11 cellular contexts compared by ENCODE assay signal in genomic region chr2:42096869-42097591, GRCh38. TPM values are rescaled to one million over a fixed set of nuclear protein-coding genes. Genes with fewer than 3 reads are reported as not detected.
DNase-seq lines count a peak whose midpoint lies in the region; ATAC-seq and TF ChIP-seq lines count a peak whose summit lies in the region.
"Had no signal": no experiment of that assay in that cellular context is flagged by ENCODE, and none has a peak within 500 bp of the region (broad histone marks: within the 10 kb centered on the region; RNA-seq: fewer than 3 reads in every experiment).

No MANE protein-coding gene starts in this region.

- ATAC-seq in GM21381 (IDR thresholded peaks at IDR 0.05; ENCODE audit: unreplicated experiment) (peak; percentile 44), HG03342 (IDR thresholded peaks at IDR 0.05; ENCODE audit: unreplicated experiment) (peak; percentile 40), esophagus mucosa (peak; percentile 4)

- no peak for TF ChIP-seq POLR2A in sigmoid colon (IDR thresholded peaks at IDR 0.05)

- no peak overlapping the region for H3K4me3 Mint-ChIP-seq in T-helper 2 cell treated with Interferon-gamma antibody and Interleukin-4, amounts not matched to agents 5 μg/mL and 100 μg/mL, for 36 hours

- in situ Hi-C loops in GM13977 (cut with MboI; ENCODE audit: low pct_unique_long_range_greater_than_20kb, low sequenced_read_pairs, unreplicated experiment): loop anchor here (10.0 kb wide), 2 partner anchors 138 to 228 kb away; no protein-coding TSS in a partner anchor

- DNase-seq in GM13977 (ENCODE audit: low spot score) (peak; percentile 62), sigmoid colon (no peak), T1000 (lab: John Stamatoyannopoulos, UW) (no peak), middle frontal gyrus (ENCODE audit: extremely low spot score, low spot score) (no peak)
- no peak for DNase-seq in T-helper 2 cell treated with Interferon-gamma antibody and Interleukin-4, amounts not matched to agents 5 μg/mL and 100 μg/mL, for 36 hours (ENCODE audit: low spot score)
- DNase-seq: GF-D8 had no signal

- H3K4me3 ChIP-seq in sigmoid colon: no peak overlapping the region
- H3K4me3 ChIP-seq: lung had no signal

- peaks cover 8% of the 10 kb centered on the region for H3K9me3 Mint-ChIP-seq in T-helper 2 cell treated with Interferon-gamma antibody and Interleukin-4, amounts not matched to agents 5 μg/mL and 100 μg/mL, for 36 hours

- H3K36me3 Mint-ChIP-seq in T-helper 2 cell treated with Interferon-gamma antibody and Interleukin-4, amounts not matched to agents 5 μg/mL and 100 μg/mL, for 36 hours (ENCODE audit: low read depth): peaks cover 9% of the 10 kb centered on the region

- no peaks in the 10 kb centered on the region for H3K36me3 ChIP-seq in sigmoid colon

- no peak for TF ChIP-seq CTCF in GM13977 (IDR thresholded peaks at IDR 0.05; ENCODE audit: extremely low read depth, insufficient read depth, missing control alignments)
- no peak for TF ChIP-seq CTCF in sigmoid colon (IDR thresholded peaks at IDR 0.05)

- peaks cover 0 to 23% (median 11%) of the 10 kb centered on the region in 4 donors for H3K4me1 ChIP-seq in sigmoid colon

- 71 to 77% methylated on average over 10 of the region's 10 CpGs for WGBS in sigmoid colon, 2 donors

- H3K27ac ChIP-seq in sigmoid colon: peak overlapping the region in 1 of 4 donors; percentile 23

- peaks cover 20% of the 10 kb centered on the region for H3K27me3 Mint-ChIP-seq in T-helper 2 cell treated with Interferon-gamma antibody and Interleukin-4, amounts not matched to agents 5 μg/mL and 100 μg/mL, for 36 hours (ENCODE audit: low read depth)

- intact Hi-C loops in sigmoid colon (cut with DNase I): loop anchor here (2.0 kb wide), 1 partner anchor 142 kb away; no protein-coding TSS in a partner anchor

- peaks cover 37% of the 10 kb centered on the region for H3K4me1 Mint-ChIP-seq in T-helper 2 cell treated with Interferon-gamma antibody and Interleukin-4, amounts not matched to agents 5 μg/mL and 100 μg/mL, for 36 hours (ENCODE audit: low read depth)

- no peak overlapping the region for H3K27ac Mint-ChIP-seq in T-helper 2 cell treated with Interferon-gamma antibody and Interleukin-4, amounts not matched to agents 5 μg/mL and 100 μg/mL, for 36 hours

- TF ChIP-seq EP300 in sigmoid colon (IDR thresholded peaks at IDR 0.05): no peak

- H3K9me3 ChIP-seq in sigmoid colon: no peaks in the 10 kb centered on the region

- H3K27me3 ChIP-seq in sigmoid colon: no peaks in the 10 kb centered on the region

RNA-seq across cellular contexts. Expression of gene PKDCC, which starts 49.2 kb away (rescaled TPM):
- total RNA-seq in esophagus mucosa (1.8 TPM), sigmoid colon (100 to 1,000 TPM in 2 of 4 donors, 10 to 100 TPM in 2; 64.8 to 106 (median 96.1) TPM)
- polyA plus RNA-seq in sigmoid colon: 10 to 100 TPM; 13.9 to 67.7 (median 21.0) TPM
- total RNA-seq: OCI-LY7 had no signal

Comparison
In these comparisons a context has a peak if more than half of its experiments do, and no peak if none do; other contexts are left out.
1. RNA of gene PKDCC, which starts 49.2 kb away (total RNA-seq): 64.8 to 106 TPM in sigmoid colon; 1.8 TPM in esophagus mucosa (single experiment); every median in the first group is over 10 times any median in the second.
2. Peak in every context shown above with its lines, with median percentiles within 50 percentile points of each other: ATAC-seq.